ENCODE assay signal across 7 cellular contexts in genomic region chr10:103470755-103471653, GRCh38. TPM values are rescaled to one million over a fixed set of nuclear protein-coding genes. Genes with fewer than 3 reads are reported as not detected.
DNase-seq lines count a peak whose midpoint lies in the region; ATAC-seq and TF ChIP-seq lines count a peak whose summit lies in the region.

No MANE protein-coding gene starts in this region.

- no peaks in the 10 kb centered on the region for H3K36me3 Mint-ChIP-seq in T-cell
- no peaks in the 10 kb centered on the region for H3K36me3 Mint-ChIP-seq in activated naive CD8-positive, alpha-beta T cell treated with anti-CD3 and anti-CD28 coated beads for 36 hours

- no peak overlapping the region for H3K27ac ChIP-seq in A673 (ENCODE audit: low read depth, low read length, poor library complexity, severe bottlenecking)

- CTCF ChIA-PET in T-cell (lab: Charles Lee): interaction anchor here in 1 of 2 donors (1.0 kb wide), 1 partner anchor 20 kb away, joined by 3 read pairs; no protein-coding TSS in a partner anchor
- CTCF ChIA-PET in A673 (lab: Charles Lee): no interaction called here

- no peak overlapping the region for H3K4me3 ChIP-seq in A673 (ENCODE audit: low read depth, low read length, poor library complexity, severe bottlenecking)

- no peaks in the 10 kb centered on the region for H3K27me3 ChIP-seq in A673 (replicated peaks; ENCODE audit: insufficient read depth, low read depth, low read length, poor library complexity)

- no peaks in the 10 kb centered on the region for H3K9me3 ChIP-seq in A673 (ENCODE audit: low read depth, low read length, poor library complexity, severe bottlenecking)

- no peaks in the 10 kb centered on the region for H3K4me1 ChIP-seq in A673 (ENCODE audit: insufficient read depth, low read length, poor library complexity, severe bottlenecking)

- intact Hi-C loops in sciatic nerve (cut with DNase I) (no loop called here), A673 (cut with micrococcal nuclease; ENCODE audit: unreplicated experiment) (no loop called here)

- H3K36me3 ChIP-seq in A673 (ENCODE audit: insufficient read depth, low read length, poor library complexity, severe bottlenecking): no peaks in the 10 kb centered on the region

- H3K4me3 Mint-ChIP-seq in T-cell: peak overlapping the region; percentile 53 to 73 (median 68)
- H3K4me3 Mint-ChIP-seq in activated naive CD8-positive, alpha-beta T cell treated with anti-CD3 and anti-CD28 coated beads for 36 hours: peak overlapping the region; percentile 50

- H3K27ac Mint-ChIP-seq in T-cell: peak overlapping the region; percentile 92 to 97
- H3K27ac Mint-ChIP-seq in activated naive CD8-positive, alpha-beta T cell treated with anti-CD3 and anti-CD28 coated beads for 36 hours: peak overlapping the region; percentile 85

- TF ChIP-seq CTCF in A673 (conservative IDR thresholded peaks at IDR 0.05; ENCODE audit: low read depth, low read length): no peak

- peak; percentile 65 for ATAC-seq in GM19372 (IDR thresholded peaks at IDR 0.05; ENCODE audit: low read depth, unreplicated experiment)
- peak; percentile 68 for ATAC-seq in HG03175 (IDR thresholded peaks at IDR 0.05; ENCODE audit: unreplicated experiment)
- ATAC-seq in T-cell (replicated peaks in 1 of 4): peak; percentile 86 to 96 (median 94)
- peak; percentile 57 for ATAC-seq in sciatic nerve

- DNase-seq in T-cell (peak; percentile 45 to 80 (median 66)), sciatic nerve (ENCODE audit: low spot score) (no peak), COLO668 (lab: John Stamatoyannopoulos, UW; ENCODE audit: unreplicated experiment) (no peak), A673 (ENCODE audit: low spot score) (no peak)
- peak; percentile 74 for DNase-seq in activated naive CD8-positive, alpha-beta T cell treated with anti-CD3 and anti-CD28 coated beads for 36 hours

- H3K9me3 Mint-ChIP-seq in T-cell: no peaks in the 10 kb centered on the region
- no peaks in the 10 kb centered on the region for H3K9me3 Mint-ChIP-seq in activated naive CD8-positive, alpha-beta T cell treated with anti-CD3 and anti-CD28 coated beads for 36 hours

- peaks cover 28 to 54% (median 38%) of the 10 kb centered on the region in 3 donors for H3K4me1 Mint-ChIP-seq in T-cell
- H3K4me1 Mint-ChIP-seq in activated naive CD8-positive, alpha-beta T cell treated with anti-CD3 and anti-CD28 coated beads for 36 hours: peaks cover 27% of the 10 kb centered on the region

- no peaks in the 10 kb centered on the region for H3K27me3 Mint-ChIP-seq in T-cell
- H3K27me3 Mint-ChIP-seq in activated naive CD8-positive, alpha-beta T cell treated with anti-CD3 and anti-CD28 coated beads for 36 hours: no peaks in the 10 kb centered on the region

- POLR2A ChIA-PET in T-cell (lab: Charles Lee): no interaction called here
- POLR2A ChIA-PET in A673 (lab: Charles Lee; ENCODE audit: low non-redundant PET): no interaction called here

- BruUV-seq in A673 (replicated peaks; lab: Mats Ljungman, UMichigan): no TSS peak

RNA-seq across cellular contexts. Expression of gene CALHM3, which starts 8.0 kb away (rescaled TPM):
- total RNA-seq in T-cell (not detected), sciatic nerve (not detected), A673 (2021) (not detected in 2 replicates)
- not detected for total RNA-seq in activated naive CD8-positive, alpha-beta T cell treated with anti-CD3 and anti-CD28 coated beads for 36 hours

RNA-seq across cellular contexts. Expression of gene CALHM1, which starts 12.3 kb away (rescaled TPM):
- not detected for total RNA-seq in T-cell
- not detected for total RNA-seq in activated naive CD8-positive, alpha-beta T cell treated with anti-CD3 and anti-CD28 coated beads for 36 hours
- not detected for total RNA-seq in sciatic nerve
- total RNA-seq in A673 (2021): not detected in 2 replicates

RNA-seq across cellular contexts. Expression of gene CALHM2, which starts 18.8 kb away (rescaled TPM):
- 10 to 100 TPM in 4 of 5 donors, 1 to 10 TPM in 1; 8.9 to 76.7 (median 46.8) TPM for total RNA-seq in T-cell
- total RNA-seq in activated naive CD8-positive, alpha-beta T cell treated with anti-CD3 and anti-CD28 coated beads for 36 hours: 1 to 10 TPM; 4.5 to 4.8 TPM
- 46.3 TPM for total RNA-seq in sciatic nerve
- total RNA-seq in A673 (2021): 5.9 TPM in 2 replicates

RNA-seq across cellular contexts. Expression of gene NEURL1, which starts 22.5 kb away (rescaled TPM):
- total RNA-seq in T-cell (1 to 10 TPM in 1 of 5 donors, under 1 TPM in 4; 0.46 to 1.7 (median 0.84) TPM), sciatic nerve (0.36 TPM), A673 (2021) (0.50 and 0.52 TPM in 2 replicates)
- total RNA-seq in activated naive CD8-positive, alpha-beta T cell treated with anti-CD3 and anti-CD28 coated beads for 36 hours: 1 to 10 TPM; 3.1 to 3.2 TPM

Comparison
In these comparisons a context has a peak if more than half of its experiments do, and no peak if none do; other contexts are left out.
1. DNase-seq: peak in T-cell (34 of 34) and activated naive CD8-positive, alpha-beta T cell treated with anti-CD3 and anti-CD28 coated beads for 36 hours (single experiment); none in sciatic nerve (single experiment), COLO668 (single experiment) and A673 (single experiment).
2. Peak in every context shown above with its lines, with median percentiles within 50 percentile points of each other: ATAC-seq.